Comparison of ENCODE assay signal across 14 cellular contexts in the genomic region with DNA sequence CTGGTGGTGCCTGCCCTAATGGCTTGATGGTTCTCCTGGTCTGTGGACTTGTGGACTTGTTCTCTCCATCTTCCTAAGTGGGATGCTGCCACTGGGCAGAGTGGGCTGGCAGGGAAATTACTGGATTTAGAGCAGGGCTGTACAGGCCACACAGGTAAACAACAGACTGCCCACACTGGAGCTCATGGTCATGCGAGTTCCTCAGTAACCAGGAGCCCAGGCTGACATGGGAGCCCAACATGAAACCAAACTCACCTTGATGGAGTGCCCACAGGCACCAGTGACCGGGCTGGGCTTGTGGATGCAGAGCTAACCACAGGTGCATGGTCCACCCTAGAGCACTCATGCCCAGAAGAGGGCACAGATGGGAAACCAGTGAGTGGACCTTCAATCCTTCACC.
A peak's percentile ranks its signal among the peaks of the same experiment; 100 is the strongest.
DNase-seq lines count a peak whose midpoint lies in the region; ATAC-seq and TF ChIP-seq lines count a peak whose summit lies in the region.
"Had no signal": no experiment of that assay in that cellular context is flagged by ENCODE, and none has a peak within 500 bp of the region (broad histone marks: within the 10 kb centered on the region; RNA-seq: fewer than 3 reads in every experiment).

No MANE protein-coding gene starts in this region.

- intact Hi-C loops in natural killer cell (cut with micrococcal nuclease) (no loop called here), Calu3 (cut with micrococcal nuclease; ENCODE audit: unreplicated experiment) (no loop called here), upper lobe of right lung (cut with DNase I) (no loop called here)

- DNase-seq in natural killer cell treated with Interleukin-12 subunit alpha and Interleukin-12 subunit beta and Interleukin-15 and Interleukin-18, amount 100 ng/mL, for 72 hours (ENCODE audit: low spot score), result no peak
- DNase-seq in natural killer cell, result no peak
- no peak for DNase-seq in Calu3
- DNase-seq in glutamatergic neuron, result no peak
- DNase-seq in upper lobe of right lung, result peak; percentile 48
- no peak for DNase-seq in HPDE6-E6E7 (ENCODE audit: extremely low spot score)
- DNase-seq: BE2C; CD4-positive, CD25-positive, alpha-beta regulatory T cell; DMS 273 treated with DMSO at 0.1 percent for 48 hours; HCEC 1CT; HFFc6 had no signal

- no peak overlapping the region for H3K4me3 ChIP-seq in upper lobe of right lung
- H3K4me3 ChIP-seq: GM12878 had no signal

- no peak overlapping the region for H3K27ac ChIP-seq in upper lobe of right lung
- H3K27ac ChIP-seq: HL-60 had no signal

- H3K4me1 Mint-ChIP-seq in natural killer cell treated with Interleukin-12 subunit alpha and Interleukin-12 subunit beta and Interleukin-15 and Interleukin-18, amount 100 ng/mL, for 72 hours (ENCODE audit: low read depth in 2 of 2), result peaks cover 11 to 13% of the 10 kb centered on the region in 2 donors
- peaks cover 0 to 5% of the 10 kb centered on the region in 2 donors for H3K4me1 Mint-ChIP-seq in natural killer cell
- H3K4me1 Mint-ChIP-seq in Calu3 (ENCODE audit: low read depth, unreplicated experiment), result peaks cover 17% of the 10 kb centered on the region
- peaks cover 32% of the 10 kb centered on the region for H3K4me1 Mint-ChIP-seq in glutamatergic neuron (ENCODE audit: low read depth, unreplicated experiment)
- H3K4me1 Mint-ChIP-seq: CD4-positive, CD25-positive, alpha-beta regulatory T cell had no signal

- H3K9me3 Mint-ChIP-seq in natural killer cell treated with Interleukin-12 subunit alpha and Interleukin-12 subunit beta and Interleukin-15 and Interleukin-18, amount 100 ng/mL, for 72 hours, result no peaks in the 10 kb centered on the region
- no peaks in the 10 kb centered on the region for H3K9me3 Mint-ChIP-seq in natural killer cell
- H3K9me3 Mint-ChIP-seq in Calu3 (ENCODE audit: low read depth, unreplicated experiment), result peaks cover 3% of the 10 kb centered on the region
- H3K9me3 Mint-ChIP-seq in glutamatergic neuron (ENCODE audit: unreplicated experiment), result peaks cover 3% of the 10 kb centered on the region

- no peak for TF ChIP-seq CTCF in natural killer cell (IDR thresholded peaks at IDR 0.05)
- no peak for TF ChIP-seq CTCF in Calu3 (IDR thresholded peaks at IDR 0.05; ENCODE audit: unreplicated experiment)
- no peak for TF ChIP-seq CTCF in glutamatergic neuron (IDR thresholded peaks at IDR 0.05; ENCODE audit: partially characterized antibody, unreplicated experiment)
- TF ChIP-seq CTCF in upper lobe of right lung (IDR thresholded peaks at IDR 0.05), result no peak

- peaks cover 19 to 25% of the 10 kb centered on the region in 2 donors for H3K27me3 Mint-ChIP-seq in natural killer cell treated with Interleukin-12 subunit alpha and Interleukin-12 subunit beta and Interleukin-15 and Interleukin-18, amount 100 ng/mL, for 72 hours
- H3K27me3 Mint-ChIP-seq in natural killer cell (ENCODE audit: low read depth in 2 of 2) (peaks cover 25 to 32% of the 10 kb centered on the region in 2 donors), Calu3 (ENCODE audit: unreplicated experiment) (peaks cover 59% of the 10 kb centered on the region), glutamatergic neuron (ENCODE audit: unreplicated experiment) (peaks cover 10% of the 10 kb centered on the region)

- H3K9me3 ChIP-seq in upper lobe of right lung, result no peaks in the 10 kb centered on the region
- H3K9me3 ChIP-seq: BE2C had no signal

- no TSS peak for BruUV-seq in Calu3 (replicated peaks; lab: Mats Ljungman, UMichigan)

- H3K36me3 Mint-ChIP-seq in natural killer cell treated with Interleukin-12 subunit alpha and Interleukin-12 subunit beta and Interleukin-15 and Interleukin-18, amount 100 ng/mL, for 72 hours, result no peaks in the 10 kb centered on the region
- H3K36me3 Mint-ChIP-seq in natural killer cell (no peaks in the 10 kb centered on the region), Calu3 (ENCODE audit: insufficient read depth, unreplicated experiment) (no peaks in the 10 kb centered on the region), glutamatergic neuron (ENCODE audit: unreplicated experiment) (no peaks in the 10 kb centered on the region)
- H3K36me3 Mint-ChIP-seq: CD4-positive, CD25-positive, alpha-beta regulatory T cell had no signal

- peak overlapping the region; percentile 41 for H3K4me3 Mint-ChIP-seq in natural killer cell treated with Interleukin-12 subunit alpha and Interleukin-12 subunit beta and Interleukin-15 and Interleukin-18, amount 100 ng/mL, for 72 hours
- H3K4me3 Mint-ChIP-seq in natural killer cell, result no peak overlapping the region
- H3K4me3 Mint-ChIP-seq in Calu3 (ENCODE audit: low read depth, unreplicated experiment), result no peak overlapping the region
- H3K4me3 Mint-ChIP-seq in glutamatergic neuron (ENCODE audit: unreplicated experiment), result peak overlapping the region; percentile 7
- H3K4me3 Mint-ChIP-seq: CD4-positive, CD25-positive, alpha-beta regulatory T cell; HFFc6 had no signal

- H3K36me3 ChIP-seq in upper lobe of right lung, result no peaks in the 10 kb centered on the region
- H3K36me3 ChIP-seq: BE2C had no signal

- no peak for ATAC-seq in natural killer cell treated with Interleukin-12 subunit alpha and Interleukin-12 subunit beta and Interleukin-15 and Interleukin-18, amount 100 ng/mL, for 72 hours
- ATAC-seq in natural killer cell (no peak), upper lobe of right lung (no peak), HG03097 (IDR thresholded peaks at IDR 0.05; ENCODE audit: low FRiP score, unreplicated experiment) (no peak)
- ATAC-seq: GM12878 had no signal

- CTCF ChIA-PET in Calu3 (lab: Charles Lee), result interaction anchor here (1.6 kb wide), 1 partner anchor 31 kb away, joined by 4 read pairs; no protein-coding TSS in a partner anchor

- H3K4me1 ChIP-seq in upper lobe of right lung, result no peaks in the 10 kb centered on the region
- H3K4me1 ChIP-seq: BE2C had no signal

- H3K27ac Mint-ChIP-seq in natural killer cell treated with Interleukin-12 subunit alpha and Interleukin-12 subunit beta and Interleukin-15 and Interleukin-18, amount 100 ng/mL, for 72 hours, result no peak overlapping the region
- no peak overlapping the region for H3K27ac Mint-ChIP-seq in natural killer cell
- H3K27ac Mint-ChIP-seq in Calu3 (ENCODE audit: unreplicated experiment), result peak overlapping the region; percentile 69
- no peak overlapping the region for H3K27ac Mint-ChIP-seq in glutamatergic neuron (ENCODE audit: unreplicated experiment)
- H3K27ac Mint-ChIP-seq: HFFc6 had no signal

- peaks cover 25% of the 10 kb centered on the region for H3K27me3 ChIP-seq in upper lobe of right lung
- H3K27me3 ChIP-seq: BE2C had no signal

Comparison
In these comparisons a context has a peak if more than half of its experiments do, and no peak if none do; other contexts are left out.
1. H3K4me3 Mint-ChIP-seq: peak in natural killer cell treated with Interleukin-12 subunit alpha and Interleukin-12 subunit beta and Interleukin-15 and Interleukin-18, amount 100 ng/mL, for 72 hours (single experiment) and glutamatergic neuron (single experiment); none in natural killer cell (single experiment) and Calu3 (single experiment).